In the genomic region with DNA sequence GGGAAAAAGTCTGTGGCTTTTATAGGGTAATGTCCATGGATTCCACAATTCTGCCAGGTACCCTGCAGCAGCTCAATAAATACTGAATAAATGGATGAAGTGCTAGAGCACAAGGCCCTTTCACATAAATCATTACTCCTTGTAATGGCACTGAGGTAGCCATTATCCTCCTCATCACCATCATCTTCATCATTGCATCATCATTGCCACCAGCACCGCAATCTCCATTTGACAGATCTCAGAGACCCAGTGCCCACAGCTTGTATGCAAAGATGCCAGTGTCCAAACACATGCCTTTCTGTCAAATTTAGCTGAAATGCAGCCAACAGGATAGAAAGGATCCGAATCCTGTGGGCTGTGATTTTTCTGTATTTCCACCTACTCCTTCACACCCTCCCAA, we compare ENCODE assay signal across 10 cellular contexts. TPM values are rescaled to one million over a fixed set of nuclear protein-coding genes. Genes with fewer than 3 reads are reported as not detected.
"Had no signal": no experiment of that assay in that cellular context is flagged by ENCODE, and none has a peak within 500 bp of the region (broad histone marks: within the 10 kb centered on the region; RNA-seq: fewer than 3 reads in every experiment).

No MANE protein-coding gene starts in this region.

- H2AFZ ChIP-seq: GM23248 had no signal

- H3K27ac ChIP-seq: GM23248, HL-60 had no signal

- H3K36me3 ChIP-seq: HAP-1 had no signal

- H3K4me3 ChIP-seq: GM23248, HAP-1 had no signal

- H3K4me1 ChIP-seq: HAP-1 had no signal

- H3K9me3 ChIP-seq: HAP-1 had no signal

- ATAC-seq: HCT116 had no signal

- H3K9ac ChIP-seq: GM23248 had no signal

- DNase-seq: GM23248, GOT3, H7, Kasumi-1, KG1 had no signal

RNA-seq across cellular contexts. Expression of gene DAB1, which starts 17.4 kb away (rescaled TPM):
- total RNA-seq: H4, HT1080 had no signal
